In genomic region chr1:229119876-229120275, GRCh38 we compare ENCODE assay signal across 25 cellular contexts.
DNase-seq lines count a peak whose midpoint lies in the region; ATAC-seq and TF ChIP-seq lines count a peak whose summit lies in the region.
"Had no signal": no experiment of that assay in that cellular context is flagged by ENCODE, and none has a peak within 500 bp of the region (broad histone marks: within the 10 kb centered on the region; RNA-seq: fewer than 3 reads in every experiment).

No MANE protein-coding gene starts in this region.

- DNase-seq in central memory CD8-positive, alpha-beta T cell (ENCODE audit: low spot score in 2 of 2): no peak
- peak; percentile 30 for DNase-seq in mesenchymal stem cell
- DNase-seq in thyroid gland: no peak
- DNase-seq in endodermal cell: no peak
- DNase-seq in endothelial cell (ENCODE audit: low spot score): no peak
- no peak for DNase-seq in mesothelial cell of epicardium (ENCODE audit: low spot score in 2 of 2, unreplicated experiment in 2 of 2)
- DNase-seq: C1 segment of cervical spinal cord; Caco-2; CD4-positive, alpha-beta memory T cell; Karpas-422; NCI-H1092 treated with DMSO at 0.1 percent for 48 hours; NCI-H1436; NCI-H187; NCI-H2081 treated with DMSO at 0.1 percent for 48 hours; NCI-H2171; NCI-H226; NCI-H510A; NCI-H69; SHP77 had no signal

- peak overlapping the region; percentile 42 for H3K27ac Mint-ChIP-seq in central memory CD8-positive, alpha-beta T cell (ENCODE audit: low read depth)
- H3K27ac Mint-ChIP-seq in endodermal cell (no peak overlapping the region), endothelial cell (ENCODE audit: unreplicated experiment) (no peak overlapping the region), mesothelial cell of epicardium (no peak overlapping the region)
- H3K27ac Mint-ChIP-seq: GM23338 had no signal

- H3K4me1 ChIP-seq in HEK293 (ENCODE audit: control insufficient read depth, insufficient read depth, low read length) (peaks cover 7% of the 10 kb centered on the region; the same call in 1 of the 2 replicates), mesenchymal stem cell (ENCODE audit: control insufficient read depth, insufficient read depth, low read depth, low read length) (no peaks in the 10 kb centered on the region), thyroid gland (peaks cover 38 to 59% of the 10 kb centered on the region in 2 donors), endodermal cell (ENCODE audit: control insufficient read depth, insufficient read depth, low read length) (peaks cover 1% of the 10 kb centered on the region)
- H3K4me1 ChIP-seq: HAP-1 had no signal

- peaks cover 5% of the 10 kb centered on the region for H3K4me1 Mint-ChIP-seq in central memory CD8-positive, alpha-beta T cell
- peaks cover 2% of the 10 kb centered on the region for H3K4me1 Mint-ChIP-seq in endodermal cell
- peaks cover 6% of the 10 kb centered on the region for H3K4me1 Mint-ChIP-seq in endothelial cell (ENCODE audit: unreplicated experiment)
- H3K4me1 Mint-ChIP-seq in mesothelial cell of epicardium: peaks cover 31% of the 10 kb centered on the region

- H3K14ac ChIP-seq in mesenchymal stem cell (ENCODE audit: low read length in 2 of 2): no peak overlapping the region

- H3K4me2 ChIP-seq in mesenchymal stem cell (ENCODE audit: low read length, poor library complexity, severe bottlenecking): no peak overlapping the region
- H3K4me2 ChIP-seq: GM23338 had no signal

- no peak overlapping the region for H3K4ac ChIP-seq in mesenchymal stem cell (ENCODE audit: low read depth in 1 of 2, low read length in 2 of 2)

- no peak overlapping the region for H3K23ac ChIP-seq in mesenchymal stem cell (ENCODE audit: low read length in 2 of 2)

- ATAC-seq in central memory CD8-positive, alpha-beta T cell (replicated peaks; ENCODE audit: extremely low read depth, poor library complexity, severe bottlenecking): no peak
- no peak for ATAC-seq in GM21619 (IDR thresholded peaks at IDR 0.05; ENCODE audit: unreplicated experiment)
- ATAC-seq: GM23338, Panc1 had no signal

- H3K9me3 Mint-ChIP-seq in central memory CD8-positive, alpha-beta T cell: no peaks in the 10 kb centered on the region
- H3K9me3 Mint-ChIP-seq in endodermal cell: peaks cover 3% of the 10 kb centered on the region
- no peaks in the 10 kb centered on the region for H3K9me3 Mint-ChIP-seq in endothelial cell (ENCODE audit: unreplicated experiment)
- peaks cover 4% of the 10 kb centered on the region for H3K9me3 Mint-ChIP-seq in mesothelial cell of epicardium

- H4K91ac ChIP-seq in mesenchymal stem cell (ENCODE audit: low read length): no peak overlapping the region

- no peaks in the 10 kb centered on the region for H3K27me3 Mint-ChIP-seq in central memory CD8-positive, alpha-beta T cell
- H3K27me3 Mint-ChIP-seq in endodermal cell (ENCODE audit: insufficient read depth): peaks cover 8% of the 10 kb centered on the region
- H3K27me3 Mint-ChIP-seq in endothelial cell (ENCODE audit: unreplicated experiment): peaks cover 2% of the 10 kb centered on the region
- H3K27me3 Mint-ChIP-seq in mesothelial cell of epicardium (ENCODE audit: low read depth): peaks cover 4% of the 10 kb centered on the region
- H3K27me3 Mint-ChIP-seq: CD4-positive, alpha-beta memory T cell had no signal

- H3K36me3 ChIP-seq in HEK293 (ENCODE audit: control insufficient read depth in 2 of 2, insufficient read depth in 1 of 2, low read length in 2 of 2) (no peaks in the 10 kb centered on the region), mesenchymal stem cell (ENCODE audit: control insufficient read depth in 1 of 2, insufficient read depth in 2 of 2, low read depth in 1 of 2, low read length in 2 of 2) (no peaks in the 10 kb centered on the region), thyroid gland (no peaks in the 10 kb centered on the region), endodermal cell (ENCODE audit: control insufficient read depth, insufficient read depth, low read length) (no peaks in the 10 kb centered on the region)
- H3K36me3 ChIP-seq: HAP-1 had no signal

- TF ChIP-seq POLR2A in thyroid gland (IDR thresholded peaks at IDR 0.05): no peak

- H4K8ac ChIP-seq in mesenchymal stem cell (ENCODE audit: low read length): no peak overlapping the region

- TF ChIP-seq CTCF in HEK293 (tag by site-specific recombination; IDR thresholded peaks at IDR 0.05): no peak
- no peak for TF ChIP-seq CTCF in thyroid gland (IDR thresholded peaks at IDR 0.05)
- TF ChIP-seq CTCF in endodermal cell (conservative IDR thresholded peaks at IDR 0.05): no peak
- TF ChIP-seq CTCF in endothelial cell (IDR thresholded peaks at IDR 0.05; ENCODE audit: unreplicated experiment): no peak
- TF ChIP-seq CTCF in mesothelial cell of epicardium (IDR thresholded peaks at IDR 0.05; ENCODE audit: unreplicated experiment): no peak

- CTCF ChIA-PET in HEK293 (lab: Yijun Ruan, JAX): no interaction called here

- peaks cover 3% of the 10 kb centered on the region for H3K36me3 Mint-ChIP-seq in central memory CD8-positive, alpha-beta T cell (ENCODE audit: insufficient read depth)
- H3K36me3 Mint-ChIP-seq in endodermal cell (ENCODE audit: low read depth) (no peaks in the 10 kb centered on the region), endothelial cell (ENCODE audit: low read depth, unreplicated experiment) (peaks cover 7% of the 10 kb centered on the region), mesothelial cell of epicardium (peaks cover 2% of the 10 kb centered on the region)
- H3K36me3 Mint-ChIP-seq: CD4-positive, alpha-beta memory T cell had no signal

- H3K27ac ChIP-seq in HEK293 (ENCODE audit: extremely low read depth, low read depth, low read length) (no peak overlapping the region), mesenchymal stem cell (ENCODE audit: low read length, poor library complexity, severe bottlenecking) (no peak overlapping the region), thyroid gland (peak overlapping the region in 2 of 3 donors; percentile 94 to 98), endodermal cell (ENCODE audit: low read depth, low read length) (no peak overlapping the region)
- H3K27ac ChIP-seq: HL-60 had no signal

- no peak overlapping the region for H2BK5ac ChIP-seq in mesenchymal stem cell (ENCODE audit: low read depth, low read length, poor library complexity, severe bottlenecking)

- H2AK5ac ChIP-seq in mesenchymal stem cell (ENCODE audit: low read length, severe bottlenecking): no peak overlapping the region

- intact Hi-C loops in thyroid gland (cut with DNase I): no loop called here

- H3K9me3 ChIP-seq in HEK293 (ENCODE audit: control insufficient read depth, insufficient read depth, low read depth, low read length) (no peaks in the 10 kb centered on the region), mesenchymal stem cell (ENCODE audit: control insufficient read depth, low read length) (no peaks in the 10 kb centered on the region), thyroid gland (no peaks in the 10 kb centered on the region), endodermal cell (ENCODE audit: control insufficient read depth, low read length) (no peaks in the 10 kb centered on the region)
- H3K9me3 ChIP-seq: Caco-2, HAP-1 had no signal

- POLR2A ChIA-PET in HEK293 (lab: Yijun Ruan, JAX): no interaction called here

- no peaks in the 10 kb centered on the region for H3K79me1 ChIP-seq in mesenchymal stem cell (replicated peaks; ENCODE audit: low read length, poor library complexity, severe bottlenecking)

- H3K27me3 ChIP-seq in mesenchymal stem cell (ENCODE audit: control insufficient read depth in 1 of 2, insufficient read depth in 1 of 2, low read length in 2 of 2): peaks cover 15 to 32% of the 10 kb centered on the region in 2 experiments
- H3K27me3 ChIP-seq in thyroid gland: no peaks in the 10 kb centered on the region
- no peaks in the 10 kb centered on the region for H3K27me3 ChIP-seq in endodermal cell (ENCODE audit: control insufficient read depth, insufficient read depth, low read length, poor library complexity, severe bottlenecking)

- 64% methylated on average over 8 of the region's 8 CpGs for WGBS in mesenchymal stem cell
- WGBS in thyroid gland, 2 donors: 83 to 91% methylated on average over 8 of the region's 8 CpGs
- 93 to 100% methylated on average over 1 to 8 of the region's 8 CpGs for WGBS in endodermal cell (ENCODE audit: insufficient coverage in 1 of 2, insufficient read length in 1 of 2), 2 experiments

- H2BK15ac ChIP-seq in mesenchymal stem cell (ENCODE audit: low read depth, poor library complexity, severe bottlenecking): no peak overlapping the region

- no peak overlapping the region for H2BK120ac ChIP-seq in mesenchymal stem cell (ENCODE audit: low read depth, low read length)

- no peak overlapping the region for H3K9ac ChIP-seq in mesenchymal stem cell (ENCODE audit: low read length)
- H3K9ac ChIP-seq in endodermal cell (ENCODE audit: extremely low read depth, low read length, poor library complexity, severe bottlenecking): no peak overlapping the region

- no peak overlapping the region for H3K18ac ChIP-seq in mesenchymal stem cell (ENCODE audit: low read depth in 1 of 2, low read length in 2 of 2)

- H3K4me3 Mint-ChIP-seq in central memory CD8-positive, alpha-beta T cell: no peak overlapping the region
- H3K4me3 Mint-ChIP-seq in endodermal cell: no peak overlapping the region
- H3K4me3 Mint-ChIP-seq in endothelial cell (ENCODE audit: unreplicated experiment): no peak overlapping the region
- H3K4me3 Mint-ChIP-seq in mesothelial cell of epicardium: no peak overlapping the region
- H3K4me3 Mint-ChIP-seq: CD4-positive, alpha-beta memory T cell; GM23338 had no signal

- H3K4me3 ChIP-seq in HEK293 (ENCODE audit: low read depth, low read length) (no peak overlapping the region), mesenchymal stem cell (ENCODE audit: insufficient read depth in 1 of 2, low read depth in 1 of 2, low read length in 2 of 2) (no peak overlapping the region), thyroid gland (replicated peaks in 1 of 3) (no peak overlapping the region), endodermal cell (ENCODE audit: low read length) (no peak overlapping the region)
- H3K4me3 ChIP-seq: GM23338, HAP-1 had no signal

- H2BK12ac ChIP-seq in mesenchymal stem cell (ENCODE audit: low read length in 2 of 2): no peak overlapping the region

- H2AFZ ChIP-seq in mesenchymal stem cell (ENCODE audit: low read depth, low read length): no peak overlapping the region
- H2AFZ ChIP-seq: GM23338 had no signal

TF ChIP-seq in HEK293, 187 proteins besides CTCF, POLR2A, EP300 and RAD21:
- TF ChIP-seq ZNF18 (tag by site-specific recombination; IDR thresholded peaks at IDR 0.05) (peak; percentile 74), ZNF248 (tag by site-specific recombination; IDR thresholded peaks at IDR 0.05) (no peak)

Comparison
In these comparisons a context has a peak if more than half of its experiments do, and no peak if none do; other contexts are left out.
1. H3K27ac ChIP-seq: peak in thyroid gland (2 of 3); none in HEK293 (single experiment), mesenchymal stem cell (single experiment) and endodermal cell (single experiment).